Comparison of ENCODE assay signal across 8 cellular contexts in the genomic region with DNA sequence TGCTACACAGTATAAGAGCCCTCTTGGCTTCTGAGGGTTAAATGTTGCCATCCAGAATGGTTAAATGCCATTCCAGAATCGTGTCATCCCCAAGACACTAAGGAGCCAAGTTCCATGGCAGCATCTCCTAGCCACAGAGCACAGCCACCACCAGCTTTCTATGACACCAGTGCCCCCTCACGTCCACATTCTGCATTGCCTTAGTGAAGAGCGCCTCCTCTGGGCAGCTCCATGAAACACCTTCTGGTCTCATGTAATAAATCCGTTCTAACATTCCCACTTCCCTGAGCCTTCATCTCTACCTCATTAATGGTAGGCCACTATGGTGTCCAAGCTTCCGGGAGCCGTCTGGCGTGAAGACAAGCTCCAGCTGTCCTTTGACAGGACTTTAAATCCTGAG. TPM values are rescaled to one million over a fixed set of nuclear protein-coding genes. Genes with fewer than 3 reads are reported as not detected.
DNase-seq lines count a peak whose midpoint lies in the region; ATAC-seq lines count a peak whose summit lies in the region.

No MANE protein-coding gene starts in this region.

- H3K4me3 Mint-ChIP-seq in T-cell = no peak overlapping the region

- no peaks in the 10 kb centered on the region for H3K4me1 Mint-ChIP-seq in T-cell

- ATAC-seq in HG02981 (IDR thresholded peaks at IDR 0.05; ENCODE audit: unreplicated experiment) (peak; percentile 60), T-cell (replicated peaks in 1 of 4) (peak in 3 of 4 experiments; percentile 55 to 66 (median 61)), HG02610 (IDR thresholded peaks at IDR 0.05; ENCODE audit: unreplicated experiment) (no peak), GM19023 (IDR thresholded peaks at IDR 0.05; ENCODE audit: unreplicated experiment) (no peak)

- H3K27me3 Mint-ChIP-seq in T-cell = no peaks in the 10 kb centered on the region

- H3K9me3 Mint-ChIP-seq in T-cell = no peaks in the 10 kb centered on the region

- DNase-seq in GDM1 (lab: John Stamatoyannopoulos, UW) = peak; percentile 33
- peak in 31 of 34 experiments; percentile 0 to 57 (median 35) for DNase-seq in T-cell
- DNase-seq in dedifferentiated amniotic fluid mesenchymal stem cell (ENCODE audit: extremely low spot score) = peak; percentile 43
- peak; percentile 39 to 75 for DNase-seq in lung microvascular endothelial cell (ENCODE audit: low read depth in 2 of 2)
- DNase-seq in amniotic stem cell (lab: John Stamatoyannopoulos, UW) = no peak

- POLR2A ChIA-PET in T-cell (lab: Charles Lee) = interaction anchor here in 1 of 2 donors (0.6 kb wide), 1 partner anchor 14 kb away, joined by 10 read pairs; no protein-coding TSS in a partner anchor

- no peak overlapping the region for H3K27ac Mint-ChIP-seq in T-cell

- CTCF ChIA-PET in T-cell (lab: Charles Lee) = interaction anchor here in 1 of 2 donors (0.6 kb wide), 1 partner anchor 45 kb away, joined by 3 read pairs; a partner anchor contains a TSS

- no peaks in the 10 kb centered on the region for H3K36me3 Mint-ChIP-seq in T-cell

RNA-seq across cellular contexts. Expression of a gene that starts 12.4 kb away (rescaled TPM):
- under 1 TPM in 3 of 5 donors, not detected in 2; 0.50 to 0.66 (median 0.57) TPM for total RNA-seq in T-cell
- total RNA-seq in lung microvascular endothelial cell = 0.22 TPM in 1 of 2 replicates, not detected in the other

RNA-seq across cellular contexts. Expression of a gene that starts 30.4 kb away (rescaled TPM):
- total RNA-seq in T-cell (100 to 1,000 TPM; 205 to 306 (median 262) TPM), lung microvascular endothelial cell (467 and 543 TPM in 2 replicates)

RNA-seq across cellular contexts. Expression of a gene that starts 44.9 kb away (rescaled TPM):
- total RNA-seq in T-cell (1,000 to 10,000 TPM; 1,278 to 2,165 (median 1,301) TPM), lung microvascular endothelial cell (458 and 725 TPM in 2 replicates)

Comparison
In these comparisons a context has a peak if more than half of its experiments do, and no peak if none do; other contexts are left out.
1. ATAC-seq: peak in HG02981 (single experiment) and T-cell (3 of 4); none in HG02610 (single experiment) and GM19023 (single experiment).